In genomic region chr2:213152065-213152794, GRCh38 we compare ENCODE assay signal across 1 cellular context.
TF ChIP-seq lines count a peak whose summit lies in the region.

No MANE protein-coding gene starts in this region.

TF ChIP-seq in GM12878, 131 proteins besides CTCF, POLR2A, EP300 and RAD21 (continued from another document and continues in another):
- TF ChIP-seq ATF2 (IDR thresholded peaks at IDR 0.05; ENCODE audit: low read length) (peak; percentile 59; the same call in 1 of the 2 replicates), SP1 (IDR thresholded peaks at IDR 0.05; ENCODE audit: low read depth, low read length) (no peak), MLLT1 (IDR thresholded peaks at IDR 0.05) (peak; percentile 96), POLR2AphosphoS5 (IDR thresholded peaks at IDR 0.05; ENCODE audit: low read length) (peak; percentile 68; the same call in 1 of the 2 replicates), SUZ12 (IDR thresholded peaks at IDR 0.05; ENCODE audit: unreplicated experiment) (no peak), GATAD2B (conservative IDR thresholded peaks at IDR 0.05; ENCODE audit: low read depth) (no peak; the same call in 1 of the 2 replicates), FOS (IDR thresholded peaks at IDR 0.05; ENCODE audit: borderline replicate concordance, extremely low read depth, insufficient read length) (no peak), PML (IDR thresholded peaks at IDR 0.05; ENCODE audit: low read length) (peak; percentile 13; the same call in 1 of the 2 replicates), JUNB (IDR thresholded peaks at IDR 0.05) (no peak), MYB (IDR thresholded peaks at IDR 0.05; ENCODE audit: borderline replicate concordance, low read depth, low read length) (no peak), NKRF (conservative IDR thresholded peaks at IDR 0.05) (0 out of 2 replicates have a peak, but pooled peaks have one; percentile 85), NR2F1 (conservative IDR thresholded peaks at IDR 0.05) (0 out of 2 replicates have a peak, but pooled peaks have one; percentile 2), ZZZ3 (IDR thresholded peaks at IDR 0.05; ENCODE audit: control insufficient read depth, insufficient read length, low read depth) (no peak), ZNF207 (IDR thresholded peaks at IDR 0.05; ENCODE audit: borderline replicate concordance) (peak; percentile 53; the same call in 1 of the 2 replicates), RELB (IDR thresholded peaks at IDR 0.05; ENCODE audit: low read depth) (peak; percentile 35; the same call in 1 of the 2 replicates), FOXM1 (IDR thresholded peaks at IDR 0.05; ENCODE audit: low read depth, low read length) (no peak; the same call in 1 of the 2 replicates), MEF2A (IDR thresholded peaks at IDR 0.05; ENCODE audit: insufficient read depth, low read depth, low read length) (0 out of 2 replicates have a peak, but pooled peaks have one; percentile 11), MTA3 (IDR thresholded peaks at IDR 0.05; ENCODE audit: borderline replicate concordance, low read length) (0 out of 2 replicates have a peak, but pooled peaks have one; percentile 57), RCOR1 (conservative IDR thresholded peaks at IDR 0.05; ENCODE audit: low read depth, low read length) (no peak), ATF7 (IDR thresholded peaks at IDR 0.05; ENCODE audit: low read depth) (no peak), SMAD1 (IDR thresholded peaks at IDR 0.05; ENCODE audit: low read depth, partially characterized antibody) (peak; percentile 37), ASH2L (IDR thresholded peaks at IDR 0.05; ENCODE audit: borderline replicate concordance, low read depth) (no peak), HDAC6 (IDR thresholded peaks at IDR 0.05; ENCODE audit: unreplicated experiment) (peak; percentile 37), SIN3A (IDR thresholded peaks at IDR 0.05; ENCODE audit: low read depth, low read length) (peak; percentile 78), RAD51 (IDR thresholded peaks at IDR 0.05) (no peak), NR2C2 (IDR thresholded peaks at IDR 0.05; ENCODE audit: borderline replicate concordance, control insufficient read depth, insufficient read length, low read depth) (no peak)
- TF ChIP-seq, protein P1, sequence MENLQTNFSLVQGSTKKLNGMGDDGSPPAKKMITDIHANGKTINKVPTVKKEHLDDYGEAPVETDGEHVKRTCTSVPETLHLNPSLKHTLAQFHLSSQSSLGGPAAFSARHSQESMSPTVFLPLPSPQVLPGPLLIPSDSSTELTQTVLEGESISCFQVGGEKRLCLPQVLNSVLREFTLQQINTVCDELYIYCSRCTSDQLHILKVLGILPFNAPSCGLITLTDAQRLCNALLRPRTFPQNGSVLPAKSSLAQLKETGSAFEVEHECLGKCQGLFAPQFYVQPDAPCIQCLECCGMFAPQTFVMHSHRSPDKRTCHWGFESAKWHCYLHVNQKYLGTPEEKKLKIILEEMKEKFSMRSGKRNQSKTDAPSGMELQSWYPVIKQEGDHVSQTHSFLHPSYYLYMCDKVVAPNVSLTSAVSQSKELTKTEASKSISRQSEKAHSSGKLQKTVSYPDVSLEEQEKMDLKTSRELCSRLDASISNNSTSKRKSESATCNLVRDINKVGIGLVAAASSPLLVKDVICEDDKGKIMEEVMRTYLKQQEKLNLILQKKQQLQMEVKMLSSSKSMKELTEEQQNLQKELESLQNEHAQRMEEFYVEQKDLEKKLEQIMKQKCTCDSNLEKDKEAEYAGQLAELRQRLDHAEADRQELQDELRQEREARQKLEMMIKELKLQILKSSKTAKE (IDR thresholded peaks at IDR 0.05; ENCODE audit: low read depth, poor library complexity, severe bottlenecking) = peak; percentile 45
- TF ChIP-seq, protein P2, sequence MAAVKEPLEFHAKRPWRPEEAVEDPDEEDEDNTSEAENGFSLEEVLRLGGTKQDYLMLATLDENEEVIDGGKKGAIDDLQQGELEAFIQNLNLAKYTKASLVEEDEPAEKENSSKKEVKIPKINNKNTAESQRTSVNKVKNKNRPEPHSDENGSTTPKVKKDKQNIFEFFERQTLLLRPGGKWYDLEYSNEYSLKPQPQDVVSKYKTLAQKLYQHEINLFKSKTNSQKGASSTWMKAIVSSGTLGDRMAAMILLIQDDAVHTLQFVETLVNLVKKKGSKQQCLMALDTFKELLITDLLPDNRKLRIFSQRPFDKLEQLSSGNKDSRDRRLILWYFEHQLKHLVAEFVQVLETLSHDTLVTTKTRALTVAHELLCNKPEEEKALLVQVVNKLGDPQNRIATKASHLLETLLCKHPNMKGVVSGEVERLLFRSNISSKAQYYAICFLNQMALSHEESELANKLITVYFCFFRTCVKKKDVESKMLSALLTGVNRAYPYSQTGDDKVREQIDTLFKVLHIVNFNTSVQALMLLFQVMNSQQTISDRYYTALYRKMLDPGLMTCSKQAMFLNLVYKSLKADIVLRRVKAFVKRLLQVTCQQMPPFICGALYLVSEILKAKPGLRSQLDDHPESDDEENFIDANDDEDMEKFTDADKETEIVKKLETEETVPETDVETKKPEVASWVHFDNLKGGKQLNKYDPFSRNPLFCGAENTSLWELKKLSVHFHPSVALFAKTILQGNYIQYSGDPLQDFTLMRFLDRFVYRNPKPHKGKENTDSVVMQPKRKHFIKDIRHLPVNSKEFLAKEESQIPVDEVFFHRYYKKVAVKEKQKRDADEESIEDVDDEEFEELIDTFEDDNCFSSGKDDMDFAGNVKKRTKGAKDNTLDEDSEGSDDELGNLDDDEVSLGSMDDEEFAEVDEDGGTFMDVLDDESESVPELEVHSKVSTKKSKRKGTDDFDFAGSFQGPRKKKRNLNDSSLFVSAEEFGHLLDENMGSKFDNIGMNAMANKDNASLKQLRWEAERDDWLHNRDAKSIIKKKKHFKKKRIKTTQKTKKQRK (IDR thresholded peaks at IDR 0.05; ENCODE audit: low read depth, low read length) = no peak
- TF ChIP-seq, protein P3, sequence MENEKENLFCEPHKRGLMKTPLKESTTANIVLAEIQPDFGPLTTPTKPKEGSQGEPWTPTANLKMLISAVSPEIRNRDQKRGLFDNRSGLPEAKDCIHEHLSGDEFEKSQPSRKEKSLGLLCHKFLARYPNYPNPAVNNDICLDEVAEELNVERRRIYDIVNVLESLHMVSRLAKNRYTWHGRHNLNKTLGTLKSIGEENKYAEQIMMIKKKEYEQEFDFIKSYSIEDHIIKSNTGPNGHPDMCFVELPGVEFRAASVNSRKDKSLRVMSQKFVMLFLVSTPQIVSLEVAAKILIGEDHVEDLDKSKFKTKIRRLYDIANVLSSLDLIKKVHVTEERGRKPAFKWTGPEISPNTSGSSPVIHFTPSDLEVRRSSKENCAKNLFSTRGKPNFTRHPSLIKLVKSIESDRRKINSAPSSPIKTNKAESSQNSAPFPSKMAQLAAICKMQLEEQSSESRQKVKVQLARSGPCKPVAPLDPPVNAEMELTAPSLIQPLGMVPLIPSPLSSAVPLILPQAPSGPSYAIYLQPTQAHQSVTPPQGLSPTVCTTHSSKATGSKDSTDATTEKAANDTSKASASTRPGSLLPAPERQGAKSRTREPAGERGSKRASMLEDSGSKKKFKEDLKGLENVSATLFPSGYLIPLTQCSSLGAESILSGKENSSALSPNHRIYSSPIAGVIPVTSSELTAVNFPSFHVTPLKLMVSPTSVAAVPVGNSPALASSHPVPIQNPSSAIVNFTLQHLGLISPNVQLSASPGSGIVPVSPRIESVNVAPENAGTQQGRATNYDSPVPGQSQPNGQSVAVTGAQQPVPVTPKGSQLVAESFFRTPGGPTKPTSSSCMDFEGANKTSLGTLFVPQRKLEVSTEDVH (IDR thresholded peaks at IDR 0.05; ENCODE audit: low read depth, partially characterized antibody) = no peak
- TF ChIP-seq, protein P4, sequence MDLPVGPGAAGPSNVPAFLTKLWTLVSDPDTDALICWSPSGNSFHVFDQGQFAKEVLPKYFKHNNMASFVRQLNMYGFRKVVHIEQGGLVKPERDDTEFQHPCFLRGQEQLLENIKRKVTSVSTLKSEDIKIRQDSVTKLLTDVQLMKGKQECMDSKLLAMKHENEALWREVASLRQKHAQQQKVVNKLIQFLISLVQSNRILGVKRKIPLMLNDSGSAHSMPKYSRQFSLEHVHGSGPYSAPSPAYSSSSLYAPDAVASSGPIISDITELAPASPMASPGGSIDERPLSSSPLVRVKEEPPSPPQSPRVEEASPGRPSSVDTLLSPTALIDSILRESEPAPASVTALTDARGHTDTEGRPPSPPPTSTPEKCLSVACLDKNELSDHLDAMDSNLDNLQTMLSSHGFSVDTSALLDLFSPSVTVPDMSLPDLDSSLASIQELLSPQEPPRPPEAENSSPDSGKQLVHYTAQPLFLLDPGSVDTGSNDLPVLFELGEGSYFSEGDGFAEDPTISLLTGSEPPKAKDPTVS (IDR thresholded peaks at IDR 0.05; ENCODE audit: low read depth, low read length) = no peak
- TF ChIP-seq, protein P5, sequence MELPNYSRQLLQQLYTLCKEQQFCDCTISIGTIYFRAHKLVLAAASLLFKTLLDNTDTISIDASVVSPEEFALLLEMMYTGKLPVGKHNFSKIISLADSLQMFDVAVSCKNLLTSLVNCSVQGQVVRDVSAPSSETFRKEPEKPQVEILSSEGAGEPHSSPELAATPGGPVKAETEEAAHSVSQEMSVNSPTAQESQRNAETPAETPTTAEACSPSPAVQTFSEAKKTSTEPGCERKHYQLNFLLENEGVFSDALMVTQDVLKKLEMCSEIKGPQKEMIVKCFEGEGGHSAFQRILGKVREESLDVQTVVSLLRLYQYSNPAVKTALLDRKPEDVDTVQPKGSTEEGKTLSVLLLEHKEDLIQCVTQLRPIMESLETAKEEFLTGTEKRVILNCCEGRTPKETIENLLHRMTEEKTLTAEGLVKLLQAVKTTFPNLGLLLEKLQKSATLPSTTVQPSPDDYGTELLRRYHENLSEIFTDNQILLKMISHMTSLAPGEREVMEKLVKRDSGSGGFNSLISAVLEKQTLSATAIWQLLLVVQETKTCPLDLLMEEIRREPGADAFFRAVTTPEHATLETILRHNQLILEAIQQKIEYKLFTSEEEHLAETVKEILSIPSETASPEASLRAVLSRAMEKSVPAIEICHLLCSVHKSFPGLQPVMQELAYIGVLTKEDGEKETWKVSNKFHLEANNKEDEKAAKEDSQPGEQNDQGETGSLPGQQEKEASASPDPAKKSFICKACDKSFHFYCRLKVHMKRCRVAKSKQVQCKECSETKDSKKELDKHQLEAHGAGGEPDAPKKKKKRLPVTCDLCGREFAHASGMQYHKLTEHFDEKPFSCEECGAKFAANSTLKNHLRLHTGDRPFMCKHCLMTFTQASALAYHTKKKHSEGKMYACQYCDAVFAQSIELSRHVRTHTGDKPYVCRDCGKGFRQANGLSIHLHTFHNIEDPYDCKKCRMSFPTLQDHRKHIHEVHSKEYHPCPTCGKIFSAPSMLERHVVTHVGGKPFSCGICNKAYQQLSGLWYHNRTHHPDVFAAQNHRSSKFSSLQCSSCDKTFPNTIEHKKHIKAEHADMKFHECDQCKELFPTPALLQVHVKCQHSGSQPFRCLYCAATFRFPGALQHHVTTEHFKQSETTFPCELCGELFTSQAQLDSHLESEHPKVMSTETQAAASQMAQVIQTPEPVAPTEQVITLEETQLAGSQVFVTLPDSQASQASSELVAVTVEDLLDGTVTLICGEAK (IDR thresholded peaks at IDR 0.05; ENCODE audit: borderline replicate concordance) = no peak
